ENCODE assay signal across 8 cellular contexts in the genomic region with DNA sequence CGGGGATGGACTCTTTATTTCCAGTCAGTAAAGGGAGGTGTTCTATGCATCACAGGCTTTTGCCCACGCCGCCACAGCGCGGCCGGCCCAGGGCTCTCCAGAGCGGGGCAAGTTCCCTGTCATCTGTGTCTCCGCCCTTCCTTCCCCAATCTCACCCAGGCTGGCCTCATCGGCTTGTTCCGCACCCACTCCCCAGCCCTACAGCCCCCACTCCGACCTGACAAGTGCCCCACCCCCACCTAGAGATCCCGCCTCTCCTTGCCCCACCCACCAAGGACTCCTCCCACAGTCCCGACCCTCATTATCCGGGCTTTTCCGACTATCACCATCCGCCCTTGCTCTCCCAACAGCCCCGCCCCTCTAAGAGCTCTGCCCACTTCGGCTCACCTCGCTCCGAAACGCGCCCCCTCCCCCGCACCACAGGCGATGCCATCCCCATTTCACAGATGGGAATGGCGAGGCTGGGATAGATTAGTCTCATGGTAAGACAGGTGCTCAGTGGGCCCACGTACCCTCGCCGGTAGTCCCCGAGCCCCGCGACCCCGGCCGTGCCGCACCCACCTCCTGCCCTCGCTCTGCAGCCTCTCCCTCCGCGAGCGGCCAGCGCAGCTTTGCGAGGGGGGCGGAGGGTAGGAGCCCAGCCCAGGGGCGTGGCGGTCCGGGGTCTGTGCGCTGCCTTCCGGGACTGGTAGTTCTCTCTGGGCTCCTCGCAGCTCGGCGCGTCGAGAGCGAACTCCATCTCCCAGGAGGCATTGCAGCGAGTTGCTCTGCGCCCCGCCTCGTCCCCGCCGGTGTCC. TPM values are rescaled to one million over a fixed set of nuclear protein-coding genes. Genes with fewer than 3 reads are reported as not detected.
DNase-seq lines count a peak whose midpoint lies in the region; ATAC-seq and TF ChIP-seq lines count a peak whose summit lies in the region.

A gene with protein sequence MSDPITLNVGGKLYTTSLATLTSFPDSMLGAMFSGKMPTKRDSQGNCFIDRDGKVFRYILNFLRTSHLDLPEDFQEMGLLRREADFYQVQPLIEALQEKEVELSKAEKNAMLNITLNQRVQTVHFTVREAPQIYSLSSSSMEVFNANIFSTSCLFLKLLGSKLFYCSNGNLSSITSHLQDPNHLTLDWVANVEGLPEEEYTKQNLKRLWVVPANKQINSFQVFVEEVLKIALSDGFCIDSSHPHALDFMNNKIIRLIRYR (minus strand): TSS at position 615 of the 797 bp plus-strand sequence. CDS start 14,072 bp downstream, outside the sequence.

- no peaks in the 10 kb centered on the region for H3K36me3 ChIP-seq in liver (ENCODE audit: control insufficient read depth in 4 of 4, insufficient read depth in 3 of 4, low read depth in 1 of 4, low read length in 3 of 4)

- peaks cover 16% of the 10 kb centered on the region for H3K36me3 Mint-ChIP-seq in CD4-positive, alpha-beta T cell (ENCODE audit: low read depth)

- H3K9ac ChIP-seq in liver (ENCODE audit: low read depth in 1 of 2, low read length in 2 of 2) = peak within 1 kb of the TSS; percentile 93 to 95

- POLR2A ChIA-PET in CD4-positive, alpha-beta T cell (lab: Charles Lee) = interaction anchor here (1.1 to 4.2 kb wide), 7 partner anchors 8 to 386 kb away, joined by 3 to 51 read pairs (median 9); a partner anchor contains a TSS

- peaks cover 18 to 59% (median 50%) of the 10 kb centered on the region in 4 donors for H3K4me1 ChIP-seq in liver (ENCODE audit: control insufficient read depth in 4 of 4, insufficient read depth in 4 of 4, low read length in 3 of 4)

- under 1% methylated on average over 58 of the region's 58 CpGs for WGBS in liver

- ATAC-seq in CD4-positive, alpha-beta T cell (ENCODE audit: poor library complexity) = peak; percentile 82
- ATAC-seq in GM19452 (IDR thresholded peaks at IDR 0.05; ENCODE audit: unreplicated experiment) (peak; percentile 94), HG03575 (IDR thresholded peaks at IDR 0.05; ENCODE audit: extremely low read depth, insufficient number of reproducible peaks, low FRiP score, unreplicated experiment) (peak; percentile 93)

- intact Hi-C loops in CD4-positive, alpha-beta T cell (cut with DNase I, micrococcal nuclease) = loop anchor here (1.0 to 5.0 kb wide), 9 partner anchors 14 to 384 kb away; a partner anchor contains a TSS

- H3K27me3 ChIP-seq in CD4-positive, alpha-beta T cell (ENCODE audit: control insufficient read depth, insufficient read depth, low read length) = no peaks in the 10 kb centered on the region
- H3K27me3 ChIP-seq in liver (ENCODE audit: control insufficient read depth in 4 of 4, insufficient read depth in 4 of 4, low read length in 3 of 4) = no peaks in the 10 kb centered on the region

- H3K9me3 Mint-ChIP-seq in CD4-positive, alpha-beta T cell = no peaks in the 10 kb centered on the region

- H3K27ac Mint-ChIP-seq in CD4-positive, alpha-beta T cell = peak within 1 kb of the TSS; percentile 99

- H3K27me3 Mint-ChIP-seq in CD4-positive, alpha-beta T cell = no peaks in the 10 kb centered on the region

- H3K4me3 Mint-ChIP-seq in CD4-positive, alpha-beta T cell = peak within 1 kb of the TSS; percentile 99

- no peak for TF ChIP-seq CTCF in CD4-positive, alpha-beta T cell (IDR thresholded peaks at IDR 0.05)
- TF ChIP-seq CTCF in liver (IDR thresholded peaks at IDR 0.05; ENCODE audit: low read depth, low read length, missing input control) = no peak

- peak; percentile 36 to 62 for TF ChIP-seq RAD21 in liver (IDR thresholded peaks at IDR 0.05)

- H3K4me1 Mint-ChIP-seq in CD4-positive, alpha-beta T cell (ENCODE audit: low read depth) = peaks cover 52% of the 10 kb centered on the region

- H3K9me3 ChIP-seq in CD4-positive, alpha-beta T cell (ENCODE audit: control insufficient read depth, low read length) = no peaks in the 10 kb centered on the region
- H3K9me3 ChIP-seq in liver (ENCODE audit: control insufficient read depth in 4 of 4, low read length in 3 of 4) = no peaks in the 10 kb centered on the region

- peak within 1 kb of the TSS; percentile 71 to 73 (median 71) for H3K4me3 ChIP-seq in liver (ENCODE audit: low read depth in 1 of 3, low read length in 3 of 3)

- CTCF ChIA-PET in CD4-positive, alpha-beta T cell (lab: Charles Lee) = interaction anchor here (1.2 to 2.8 kb wide), 5 partner anchors 10 to 376 kb away, joined by 3 to 15 read pairs (median 3); a partner anchor contains a TSS

- DNase-seq in CD4-positive, alpha-beta T cell = peak; percentile 80 to 88 (median 86)
- DNase-seq in NCI-H82 (lab: John Stamatoyannopoulos, UW) (peak; percentile 97), dermis microvascular lymphatic vessel endothelial cell (ENCODE audit: low read depth in 2 of 2) (peak; percentile 93 to 98)
- DNase-seq in activated CD4-positive, alpha-beta T cell treated with anti-CD3 and anti-CD28 coated beads, Interleukin-2, amount 50 U/mL, for 48 hours = peak; percentile 93 to 95
- DNase-seq in stimulated activated CD4-positive, alpha-beta T cell treated with anti-CD3 and anti-CD28 coated beads, Interleukin-4, amount 100 ng/mL, for 1 hour = peak; percentile 92

- H3K27ac ChIP-seq in CD4-positive, alpha-beta T cell (ENCODE audit: low read depth, low read length) = peak within 1 kb of the TSS; percentile 86
- H3K27ac ChIP-seq in liver (ENCODE audit: low read depth in 1 of 2, low read length in 2 of 2) = peak within 1 kb of the TSS; percentile 95 to 97

TF ChIP-seq in liver, 16 proteins besides CTCF, POLR2A, EP300 and RAD21:
- TF ChIP-seq TAF1 (conservative IDR thresholded peaks at IDR 0.05) = peak; percentile 22
- no peak for TF ChIP-seq JUND (IDR thresholded peaks at IDR 0.05)
- peak; percentile 70 for TF ChIP-seq SP1 (IDR thresholded peaks at IDR 0.05)
- peak; percentile 32 to 69 for TF ChIP-seq RXRA (IDR thresholded peaks at IDR 0.05)
- TF ChIP-seq YY1 (IDR thresholded peaks at IDR 0.05) = peak; percentile 37
- TF ChIP-seq, protein P1, sequence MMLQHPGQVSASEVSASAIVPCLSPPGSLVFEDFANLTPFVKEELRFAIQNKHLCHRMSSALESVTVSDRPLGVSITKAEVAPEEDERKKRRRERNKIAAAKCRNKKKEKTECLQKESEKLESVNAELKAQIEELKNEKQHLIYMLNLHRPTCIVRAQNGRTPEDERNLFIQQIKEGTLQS (IDR thresholded peaks at IDR 0.05) = no peak
- peak in 1 of 2 donors; percentile 48 for TF ChIP-seq GABPA (IDR thresholded peaks at IDR 0.05 in 1 of 2, conservative IDR thresholded peaks at IDR 0.05 in 1 of 2)
- TF ChIP-seq NR2F2 (IDR thresholded peaks at IDR 0.05) = no peak
- TF ChIP-seq, protein P2, sequence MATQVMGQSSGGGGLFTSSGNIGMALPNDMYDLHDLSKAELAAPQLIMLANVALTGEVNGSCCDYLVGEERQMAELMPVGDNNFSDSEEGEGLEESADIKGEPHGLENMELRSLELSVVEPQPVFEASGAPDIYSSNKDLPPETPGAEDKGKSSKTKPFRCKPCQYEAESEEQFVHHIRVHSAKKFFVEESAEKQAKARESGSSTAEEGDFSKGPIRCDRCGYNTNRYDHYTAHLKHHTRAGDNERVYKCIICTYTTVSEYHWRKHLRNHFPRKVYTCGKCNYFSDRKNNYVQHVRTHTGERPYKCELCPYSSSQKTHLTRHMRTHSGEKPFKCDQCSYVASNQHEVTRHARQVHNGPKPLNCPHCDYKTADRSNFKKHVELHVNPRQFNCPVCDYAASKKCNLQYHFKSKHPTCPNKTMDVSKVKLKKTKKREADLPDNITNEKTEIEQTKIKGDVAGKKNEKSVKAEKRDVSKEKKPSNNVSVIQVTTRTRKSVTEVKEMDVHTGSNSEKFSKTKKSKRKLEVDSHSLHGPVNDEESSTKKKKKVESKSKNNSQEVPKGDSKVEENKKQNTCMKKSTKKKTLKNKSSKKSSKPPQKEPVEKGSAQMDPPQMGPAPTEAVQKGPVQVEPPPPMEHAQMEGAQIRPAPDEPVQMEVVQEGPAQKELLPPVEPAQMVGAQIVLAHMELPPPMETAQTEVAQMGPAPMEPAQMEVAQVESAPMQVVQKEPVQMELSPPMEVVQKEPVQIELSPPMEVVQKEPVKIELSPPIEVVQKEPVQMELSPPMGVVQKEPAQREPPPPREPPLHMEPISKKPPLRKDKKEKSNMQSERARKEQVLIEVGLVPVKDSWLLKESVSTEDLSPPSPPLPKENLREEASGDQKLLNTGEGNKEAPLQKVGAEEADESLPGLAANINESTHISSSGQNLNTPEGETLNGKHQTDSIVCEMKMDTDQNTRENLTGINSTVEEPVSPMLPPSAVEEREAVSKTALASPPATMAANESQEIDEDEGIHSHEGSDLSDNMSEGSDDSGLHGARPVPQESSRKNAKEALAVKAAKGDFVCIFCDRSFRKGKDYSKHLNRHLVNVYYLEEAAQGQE (IDR thresholded peaks at IDR 0.05) = peak; percentile 50
- TF ChIP-seq EGR1 (IDR thresholded peaks at IDR 0.05; ENCODE audit: low read depth in 2 of 2) = peak in 1 of 2 donors; percentile 50

RNA-seq across cellular contexts. Expression of the gene that starts here (rescaled TPM):
- 1 to 10 TPM; 3.5 to 6.5 TPM for total RNA-seq in CD4-positive, alpha-beta T cell
- total RNA-seq in dermis microvascular lymphatic vessel endothelial cell = 3.3 and 6.4 TPM in 2 replicates
- 10 to 100 TPM in 1 of 2 donors, 1 to 10 TPM in 1; 5.8 to 12.0 TPM for total RNA-seq in liver
- polyA plus RNA-seq in liver = 10 to 100 TPM in 1 of 2 donors, 1 to 10 TPM in 1; 6.3 to 12.6 TPM

Comparison
In these comparisons a context has a peak if more than half of its experiments do, and no peak if none do; other contexts are left out.
1. Peak in every context shown above with its lines: DNase-seq, ATAC-seq, H3K4me3 ChIP-seq and H3K27ac ChIP-seq.